11 cellular contexts compared by ENCODE assay signal in genomic region chr5:157540124-157540523, GRCh38. TPM values are rescaled to one million over a fixed set of nuclear protein-coding genes. Genes with fewer than 3 reads are reported as not detected.
DNase-seq lines count a peak whose midpoint lies in the region; ATAC-seq and TF ChIP-seq lines count a peak whose summit lies in the region.
"Had no signal": no experiment of that assay in that cellular context is flagged by ENCODE, and none has a peak within 500 bp of the region (broad histone marks: within the 10 kb centered on the region; RNA-seq: fewer than 3 reads in every experiment).

No MANE protein-coding gene starts in this region.

- in situ Hi-C loops in gastrocnemius medialis (cut with MboI; ENCODE audit: low sequenced_read_pairs in 4 of 4) = no loop called here

- no peaks in the 10 kb centered on the region for H3K27me3 ChIP-seq in CD8-positive, alpha-beta memory T cell (ENCODE audit: insufficient read depth, low read length, poor library complexity, severe bottlenecking)
- H3K27me3 ChIP-seq in muscle layer of colon (ENCODE audit: control insufficient read depth in 1 of 2, insufficient read depth in 2 of 2, low read length in 2 of 2) (no peaks in the 10 kb centered on the region), gastrocnemius medialis (no peaks in the 10 kb centered on the region)

- ATAC-seq in GM21737 (IDR thresholded peaks at IDR 0.05; ENCODE audit: unreplicated experiment) (peak; percentile 11), gastrocnemius medialis (no peak)
- no peak for ATAC-seq in activated naive CD8-positive, alpha-beta T cell treated with anti-CD3 and anti-CD28 coated beads, Interleukin-2, amount 10 ng/mL, durations not matched to agents 7 days and 5 days (ENCODE audit: low read depth)

- CTCF ChIA-PET in CD8-positive, alpha-beta memory T cell (lab: Charles Lee) = interaction anchor here (1.0 to 2.8 kb wide), 2 partner anchors 111 to 203 kb away, joined by 3 to 14 read pairs; partner anchors contain the start of gene LSM11

- peak overlapping the region; percentile 7 for H3K9ac ChIP-seq in muscle layer of colon (ENCODE audit: low read length)

- no peaks in the 10 kb centered on the region for H3K36me3 ChIP-seq in CD8-positive, alpha-beta memory T cell (ENCODE audit: insufficient read depth, low read length)
- H3K36me3 ChIP-seq in muscle layer of colon (ENCODE audit: insufficient read depth, low read length) = peaks cover 15% of the 10 kb centered on the region
- H3K36me3 ChIP-seq in gastrocnemius medialis = no peaks in the 10 kb centered on the region

- H3K27me3 Mint-ChIP-seq in CD8-positive, alpha-beta memory T cell = no peaks in the 10 kb centered on the region
- no peaks in the 10 kb centered on the region for H3K27me3 Mint-ChIP-seq in activated naive CD8-positive, alpha-beta T cell treated with anti-CD3 and anti-CD28 coated beads, Interleukin-2, amount 10 ng/mL, durations not matched to agents 7 days and 5 days

- H3K9me3 ChIP-seq in CD8-positive, alpha-beta memory T cell (ENCODE audit: low read length) = no peaks in the 10 kb centered on the region
- H3K9me3 ChIP-seq in muscle layer of colon (ENCODE audit: low read length) = no peaks in the 10 kb centered on the region
- no peaks in the 10 kb centered on the region for H3K9me3 ChIP-seq in gastrocnemius medialis

- intact Hi-C loops in gastrocnemius medialis (cut with DNase I; ENCODE audit: low total_unique reads) = no loop called here

- peak overlapping the region; percentile 29 to 86 (median 78) for H3K4me3 Mint-ChIP-seq in CD8-positive, alpha-beta memory T cell
- H3K4me3 Mint-ChIP-seq in activated naive CD8-positive, alpha-beta T cell treated with anti-CD3 and anti-CD28 coated beads, Interleukin-2, amount 10 ng/mL, durations not matched to agents 7 days and 5 days = peak overlapping the region; percentile 44

- peak in 1 of 5 donors; percentile 10 for DNase-seq in CD8-positive, alpha-beta memory T cell
- no peak for DNase-seq in activated naive CD8-positive, alpha-beta T cell treated with anti-CD3 and anti-CD28 coated beads, Interleukin-2, amount 10 ng/mL, durations not matched to agents 7 days and 5 days
- no peak for DNase-seq in stimulated activated CD4-positive, alpha-beta T cell treated with anti-CD3 and anti-CD28 coated beads, Interleukin-4, amount 100 ng/mL, for 24 hours
- DNase-seq in DMS114 treated with DMSO at 0.1 percent for 48 hours (lab: John Stamatoyannopoulos, UW; ENCODE audit: unreplicated experiment) (no peak), gastrocnemius medialis (no peak), NCI-H1105 treated with DMSO at 0.1 percent for 48 hours (lab: John Stamatoyannopoulos, UW) (no peak)
- DNase-seq: activated gamma-delta T cell, DMS153, NCI-H510A had no signal

- POLR2A ChIA-PET in CD8-positive, alpha-beta memory T cell (lab: Charles Lee) = no interaction called here
- POLR2A ChIA-PET in activated naive CD8-positive, alpha-beta T cell treated with anti-CD3 and anti-CD28 coated beads, Interleukin-2, amount 10 ng/mL, durations not matched to agents 7 days and 5 days (lab: Charles Lee) = interaction anchor here (1.7 kb wide), 1 partner anchor 72 kb away, joined by 4 read pairs; no protein-coding TSS in a partner anchor

- H3K27ac ChIP-seq in CD8-positive, alpha-beta memory T cell (ENCODE audit: low read depth, low read length) = peak overlapping the region; percentile 62
- H3K27ac ChIP-seq in muscle layer of colon (ENCODE audit: low read depth, low read length) (peak overlapping the region; percentile 92), gastrocnemius medialis (no peak overlapping the region)

- H3K9me3 Mint-ChIP-seq in CD8-positive, alpha-beta memory T cell = no peaks in the 10 kb centered on the region
- H3K9me3 Mint-ChIP-seq in activated naive CD8-positive, alpha-beta T cell treated with anti-CD3 and anti-CD28 coated beads, Interleukin-2, amount 10 ng/mL, durations not matched to agents 7 days and 5 days = no peaks in the 10 kb centered on the region

- peak overlapping the region; percentile 84 to 97 (median 92) for H3K27ac Mint-ChIP-seq in CD8-positive, alpha-beta memory T cell
- H3K27ac Mint-ChIP-seq in activated naive CD8-positive, alpha-beta T cell treated with anti-CD3 and anti-CD28 coated beads, Interleukin-2, amount 10 ng/mL, durations not matched to agents 7 days and 5 days = peak overlapping the region; percentile 81

- peaks cover 5 to 15% (median 11%) of the 10 kb centered on the region in 3 donors for H3K36me3 Mint-ChIP-seq in CD8-positive, alpha-beta memory T cell
- peaks cover 23% of the 10 kb centered on the region for H3K36me3 Mint-ChIP-seq in activated naive CD8-positive, alpha-beta T cell treated with anti-CD3 and anti-CD28 coated beads, Interleukin-2, amount 10 ng/mL, durations not matched to agents 7 days and 5 days

- H3K4me1 ChIP-seq in CD8-positive, alpha-beta memory T cell (ENCODE audit: insufficient read depth, low read length) = peaks cover 60% of the 10 kb centered on the region
- H3K4me1 ChIP-seq in muscle layer of colon (ENCODE audit: insufficient read depth, low read length) (peaks cover 75% of the 10 kb centered on the region), gastrocnemius medialis (peaks cover 10 to 12% of the 10 kb centered on the region in 2 donors)

- TF ChIP-seq CTCF in gastrocnemius medialis (IDR thresholded peaks at IDR 0.05 in 4 of 5, conservative IDR thresholded peaks at IDR 0.05 in 1 of 5) = no peak

- no peak overlapping the region for H3K4me3 ChIP-seq in CD8-positive, alpha-beta memory T cell (ENCODE audit: low read length)
- H3K4me3 ChIP-seq in muscle layer of colon (ENCODE audit: low read depth in 1 of 2, low read length in 2 of 2) = no peak overlapping the region
- H3K4me3 ChIP-seq in gastrocnemius medialis = no peak overlapping the region

- peaks cover 59 to 73% (median 71%) of the 10 kb centered on the region in 3 donors for H3K4me1 Mint-ChIP-seq in CD8-positive, alpha-beta memory T cell
- peaks cover 55% of the 10 kb centered on the region for H3K4me1 Mint-ChIP-seq in activated naive CD8-positive, alpha-beta T cell treated with anti-CD3 and anti-CD28 coated beads, Interleukin-2, amount 10 ng/mL, durations not matched to agents 7 days and 5 days

- no peak for TF ChIP-seq POLR2A in gastrocnemius medialis (IDR thresholded peaks at IDR 0.05)

RNA-seq across cellular contexts. Expression of gene ADAM19, which starts 35.5 kb away (rescaled TPM):
- 10 to 100 TPM; 26.5 to 26.8 TPM for total RNA-seq in CD8-positive, alpha-beta memory T cell
- polyA plus RNA-seq in CD8-positive, alpha-beta memory T cell = 4.1 TPM
- total RNA-seq in activated naive CD8-positive, alpha-beta T cell treated with anti-CD3 and anti-CD28 coated beads, Interleukin-2, amount 10 ng/mL, durations not matched to agents 7 days and 5 days = 10 to 100 TPM; 28.3 to 29.0 TPM
- total RNA-seq in gastrocnemius medialis = under 1 TPM; 0.39 to 0.97 (median 0.76) TPM

Comparison
In these comparisons a context has a peak if more than half of its experiments do, and no peak if none do; other contexts are left out.
1. H3K27ac ChIP-seq: peak in CD8-positive, alpha-beta memory T cell (single experiment) and muscle layer of colon (single experiment); none in gastrocnemius medialis (0 of 4).
2. RNA of gene ADAM19, which starts 35.5 kb away (total RNA-seq): 28.3 to 29.0 TPM in activated naive CD8-positive, alpha-beta T cell treated with anti-CD3 and anti-CD28 coated beads, Interleukin-2, amount 10 ng/mL, durations not matched to agents 7 days and 5 days and 26.5 to 26.8 TPM in CD8-positive, alpha-beta memory T cell; 0.39 to 0.97 TPM in gastrocnemius medialis; every median in the first group is over 10 times any median in the second.